Comparison of ENCODE assay signal across 24 cellular contexts in genomic region chrX:25006586-25007058, GRCh38. TPM values are rescaled to one million over a fixed set of nuclear protein-coding genes. Genes with fewer than 3 reads are reported as not detected.
A peak's percentile ranks its signal among the peaks of the same experiment; 100 is the strongest.
DNase-seq lines count a peak whose midpoint lies in the region; ATAC-seq, FAIRE-seq and TF ChIP-seq lines count a peak whose summit lies in the region.
"Had no signal": no experiment of that assay in that cellular context is flagged by ENCODE, and none has a peak within 500 bp of the region (broad histone marks: within the 10 kb centered on the region; RNA-seq: fewer than 3 reads in every experiment).

No MANE protein-coding gene starts in this region.

- H4K20me1 ChIP-seq in IMR-90 (ENCODE audit: insufficient read depth, low read length): no peaks in the 10 kb centered on the region
- H4K20me1 ChIP-seq in H1 (replicated peaks in 1 of 2; ENCODE audit: control insufficient read depth in 1 of 2, insufficient read depth in 2 of 2, low read length in 2 of 2): peaks cover 7% of the 10 kb centered on the region in 2 experiments
- peaks cover 5% of the 10 kb centered on the region for H4K20me1 ChIP-seq in smooth muscle cell (ENCODE audit: low read depth)

- H3K4me3 ChIP-seq in IMR-90 (ENCODE audit: insufficient read depth, low read depth, low read length) (no peak overlapping the region), H1 (ENCODE audit: extremely low read depth in 1 of 4, insufficient read depth in 2 of 4, low read depth in 3 of 4, low read length in 4 of 4) (peak overlapping the region in 1 of 4 experiments; percentile 48; a peak in 2 of 8 replicates), smooth muscle cell (no peak overlapping the region)
- H3K4me3 ChIP-seq: K562, left lung, sigmoid colon, vagina had no signal

- H2AFZ ChIP-seq in IMR-90 (replicated peaks; ENCODE audit: low read length, poor library complexity) (no peak overlapping the region), H1 (ENCODE audit: low read length) (no peak overlapping the region), smooth muscle cell (ENCODE audit: low read depth) (no peak overlapping the region)

- peaks cover 87% of the 10 kb centered on the region for H3K27me3 ChIP-seq in IMR-90 (ENCODE audit: control insufficient read depth, insufficient read depth, low read length)
- H3K27me3 ChIP-seq in H1 (replicated peaks in 1 of 4; ENCODE audit: control insufficient read depth in 3 of 4, extremely low read depth in 1 of 4, insufficient read depth in 3 of 4, low read length in 3 of 4): peaks cover 77 to 97% (median 91%) of the 10 kb centered on the region in 4 experiments
- H3K27me3 ChIP-seq in smooth muscle cell (ENCODE audit: low read depth): peaks cover 100% of the 10 kb centered on the region

- H3K9ac ChIP-seq in IMR-90 (ENCODE audit: low read depth, low read length): no peak overlapping the region
- H3K9ac ChIP-seq in H1 (replicated peaks in 1 of 4; ENCODE audit: extremely low read depth in 1 of 4, low read depth in 3 of 4, low read length in 3 of 4): no peak overlapping the region
- H3K9ac ChIP-seq in smooth muscle cell (ENCODE audit: low read depth): no peak overlapping the region

- CTCF ChIA-PET in IMR-90 (lab: Yijun Ruan, JAX): no interaction called here
- CTCF ChIA-PET in H1 (lab: Charles Lee; ENCODE audit: partially characterized antibody): no interaction called here

- no peak overlapping the region for H3K14ac ChIP-seq in IMR-90 (replicated peaks; ENCODE audit: low read depth, low read length)
- H3K14ac ChIP-seq in H1 (ENCODE audit: insufficient read length): no peak overlapping the region

- H3F3A ChIP-seq in smooth muscle cell (ENCODE audit: low read depth): no peaks in the 10 kb centered on the region

- H2BK15ac ChIP-seq in IMR-90 (ENCODE audit: low read depth, low read length): no peak overlapping the region
- H2BK15ac ChIP-seq in H1 (ENCODE audit: low read length): no peak overlapping the region

- ATAC-seq in activated naive CD4-positive, alpha-beta T cell treated with anti-CD3 and anti-CD28 coated beads, Interleukin-2, amount 50 U/mL, for 72 hours: no peak
- ATAC-seq in IMR-90 (ENCODE audit: low read depth) (no peak), HG03045 (IDR thresholded peaks at IDR 0.05; ENCODE audit: unreplicated experiment) (no peak)
- ATAC-seq: gastroesophageal sphincter, left lung, Right ventricle myocardium inferior had no signal

- no peak overlapping the region for H2BK120ac ChIP-seq in IMR-90 (ENCODE audit: low read depth, low read length)
- no peak overlapping the region for H2BK120ac ChIP-seq in H1 (replicated peaks; ENCODE audit: low read depth, low read length)

- FAIRE-seq in H1 (lab: Jason Lieb, UNC): peak; percentile 55
- FAIRE-seq: K562 had no signal

- H3K4me2 ChIP-seq in IMR-90 (ENCODE audit: low read depth, low read length) (0 out of 2 replicates have a peak overlapping the region, but pooled peaks have one; percentile 30), H1 (ENCODE audit: insufficient read depth in 1 of 2, low read depth in 2 of 2, low read length in 2 of 2) (peak overlapping the region; percentile 56 to 70), smooth muscle cell (peak overlapping the region; percentile 61)

- H3K79me1 ChIP-seq in IMR-90 (ENCODE audit: low read depth in 1 of 2, low read length in 2 of 2) (no peaks in the 10 kb centered on the region), H1 (ENCODE audit: low read depth, low read length) (no peaks in the 10 kb centered on the region)

- H3K27ac ChIP-seq in IMR-90 (ENCODE audit: insufficient read depth, low read length) (no peak overlapping the region), H1 (ENCODE audit: low read depth, low read length) (no peak overlapping the region), smooth muscle cell (ENCODE audit: low read depth) (no peak overlapping the region)
- H3K27ac ChIP-seq: gastroesophageal sphincter, left lung, sigmoid colon, vagina had no signal

- H3K79me2 ChIP-seq in H1 (ENCODE audit: control insufficient read depth in 1 of 2, insufficient read depth in 2 of 2, low read length in 2 of 2) (no peaks in the 10 kb centered on the region), smooth muscle cell (ENCODE audit: low read depth) (no peaks in the 10 kb centered on the region)

- peak overlapping the region; percentile 52 for H3K4me3 Mint-ChIP-seq in activated naive CD4-positive, alpha-beta T cell treated with anti-CD3 and anti-CD28 coated beads, Interleukin-2, amount 50 U/mL, for 24 hours

- no peak for TF ChIP-seq EP300 in H1 (IDR thresholded peaks at IDR 0.05; ENCODE audit: borderline replicate concordance in 1 of 2, low read depth in 2 of 2, low read length in 2 of 2)

- no TSS peak for BruUV-seq in IMR-90 (replicated peaks; lab: Mats Ljungman, UMichigan)

- WGBS in IMR-90 (ENCODE audit: extremely low coverage in 2 of 2, insufficient read length in 1 of 2), 2 experiments: no CpG with 5 or more reads among the region's 7 CpGs
- 2% methylated on average over 7 of the region's 7 CpGs; no CpG with 5 or more reads in 1 of the 2 experiments for WGBS in H1 (ENCODE audit: extremely low coverage in 1 of 2, insufficient coverage in 1 of 2, insufficient read length in 1 of 2, insufficient replicate concordance in 2 of 2, low coverage in 1 of 2, low lambda C conversion rate in 2 of 2, missing lambda C conversion rate in 1 of 2), 2 experiments
- WGBS in smooth muscle cell (ENCODE audit: low lambda C conversion rate): 8% methylated on average over 7 of the region's 7 CpGs

- no peak overlapping the region for H4K8ac ChIP-seq in IMR-90 (ENCODE audit: low read depth in 2 of 2, low read length in 2 of 2)
- no peak overlapping the region for H4K8ac ChIP-seq in H1 (ENCODE audit: extremely low read depth, insufficient read depth, low read length)

- H4K91ac ChIP-seq in IMR-90 (ENCODE audit: insufficient read depth, low read depth, low read length) (no peak overlapping the region), H1 (replicated peaks; ENCODE audit: insufficient read length, low read length) (no peak overlapping the region)

- H2AK9ac ChIP-seq in IMR-90 (replicated peaks; ENCODE audit: low read depth, low read length, poor library complexity): no peak overlapping the region

- POLR2A ChIA-PET in IMR-90 (lab: Charles Lee; ENCODE audit: unreplicated experiment) (no interaction called here), H1 (lab: Charles Lee; ENCODE audit: partially characterized antibody) (no interaction called here)

- no peak overlapping the region for H2BK20ac ChIP-seq in IMR-90 (ENCODE audit: low read depth, low read length)
- no peak overlapping the region for H2BK20ac ChIP-seq in H1 (ENCODE audit: low read length)

- TF ChIP-seq POLR2A in IMR-90 (IDR thresholded peaks at IDR 0.05; ENCODE audit: low read depth, low read length): no peak
- no peak for TF ChIP-seq POLR2A in H1 (IDR thresholded peaks at IDR 0.05; ENCODE audit: control extremely low read depth in 1 of 2, low read depth in 2 of 2, low read length in 2 of 2)

- H3K27me3 Mint-ChIP-seq in activated naive CD4-positive, alpha-beta T cell treated with anti-CD3 and anti-CD28 coated beads, Interleukin-2, amount 50 U/mL, for 24 hours: peaks cover 31% of the 10 kb centered on the region

- H3K4me1 ChIP-seq in IMR-90 (ENCODE audit: control insufficient read depth, insufficient read depth, low read length): no peaks in the 10 kb centered on the region; the same call in 1 of the 2 replicates
- peaks cover 4 to 30% (median 13%) of the 10 kb centered on the region in 4 experiments for H3K4me1 ChIP-seq in H1 (replicated peaks in 1 of 4; ENCODE audit: control insufficient read depth in 3 of 4, insufficient read depth in 4 of 4, low read length in 3 of 4)
- peaks cover 51% of the 10 kb centered on the region for H3K4me1 ChIP-seq in smooth muscle cell (ENCODE audit: low read depth)

- peaks cover 8% of the 10 kb centered on the region; the same call in 1 of the 2 replicates for H3K23me2 ChIP-seq in H1 (ENCODE audit: low read depth, low read length)

- intact Hi-C loops in IMR-90 (cut with micrococcal nuclease): no loop called here

- no peak overlapping the region for H2BK5ac ChIP-seq in IMR-90 (ENCODE audit: low read depth, low read length, poor library complexity, severe bottlenecking)
- no peak overlapping the region for H2BK5ac ChIP-seq in H1 (ENCODE audit: low read depth, low read length)

- H3K9me3 ChIP-seq in IMR-90 (ENCODE audit: control insufficient read depth, insufficient read depth, low read length) (peaks cover 7% of the 10 kb centered on the region), H1 (ENCODE audit: insufficient read depth in 2 of 2, low read depth in 1 of 2, low read length in 1 of 2) (no peaks in the 10 kb centered on the region), smooth muscle cell (replicated peaks; ENCODE audit: low read depth) (no peaks in the 10 kb centered on the region)
- H3K9me3 ChIP-seq: gastroesophageal sphincter, left lung, sigmoid colon, vagina had no signal

- H3K23ac ChIP-seq in IMR-90 (ENCODE audit: low read depth, low read length): no peak overlapping the region
- H3K23ac ChIP-seq in H1 (ENCODE audit: insufficient read length): no peak overlapping the region

- no peaks in the 10 kb centered on the region for H3K9me1 ChIP-seq in IMR-90 (ENCODE audit: insufficient read depth, low read length)

- H2AK5ac ChIP-seq in IMR-90 (ENCODE audit: low read depth, low read length) (no peak overlapping the region), H1 (ENCODE audit: low read depth, low read length) (no peak overlapping the region)

- no peak overlapping the region for H3K4ac ChIP-seq in IMR-90 (ENCODE audit: low read depth, low read length)
- H3K4ac ChIP-seq in H1 (replicated peaks; ENCODE audit: insufficient read length, low read depth, low read length): no peak overlapping the region

- H3K56ac ChIP-seq in IMR-90 (ENCODE audit: extremely low read depth, insufficient read depth, low read length) (no peak overlapping the region), H1 (replicated peaks; ENCODE audit: insufficient read length, low read depth, low read length) (no peak overlapping the region)

- DNase-seq in activated naive CD4-positive, alpha-beta T cell treated with anti-CD3 and anti-CD28 coated beads, Interleukin-2, amount 50 U/mL, for 72 hours (ENCODE audit: low spot score in 2 of 2): no peak
- DNase-seq in IMR-90: no peak
- DNase-seq in H1 (ENCODE audit: low read depth in 1 of 2, low spot score in 2 of 2): no peak
- DNase-seq in smooth muscle cell (lab: John Stamatoyannopoulos, UW; ENCODE audit: unreplicated experiment): no peak
- no peak for DNase-seq in NCI-H345 (lab: John Stamatoyannopoulos, UW)
- no peak for DNase-seq in activated effector memory CD4-positive, alpha-beta T cell treated with Interleukin-2 at 50 U/mL for 16 hours
- DNase-seq: activated gamma-delta T cell, dermis blood vessel endothelial cell, erythroblast, left lung, MV-4-11, NCI-H2029, NCI-H510A treated with DMSO at 0.1 percent for 48 hours, sigmoid colon had no signal

- TF ChIP-seq CTCF in IMR-90 (conservative IDR thresholded peaks at IDR 0.05; ENCODE audit: low read depth, low read length) (no peak), H1 (IDR thresholded peaks at IDR 0.05; ENCODE audit: control extremely low read depth in 1 of 3, insufficient read depth in 1 of 3, low read depth in 1 of 3, low read length in 3 of 3) (no peak), smooth muscle cell (IDR thresholded peaks at IDR 0.05; ENCODE audit: borderline replicate concordance, insufficient read depth, poor library complexity, severe bottlenecking) (no peak)

- TF ChIP-seq RAD21 in IMR-90 (IDR thresholded peaks at IDR 0.05; ENCODE audit: low read length): no peak
- no peak for TF ChIP-seq RAD21 in H1 (IDR thresholded peaks at IDR 0.05 in 1 of 2, conservative IDR thresholded peaks at IDR 0.05 in 1 of 2; ENCODE audit: low read depth in 2 of 2, low read length in 2 of 2)

- H3K27ac Mint-ChIP-seq in activated naive CD4-positive, alpha-beta T cell treated with anti-CD3 and anti-CD28 coated beads, Interleukin-2, amount 50 U/mL, for 24 hours: no peak overlapping the region
- H3K27ac Mint-ChIP-seq in activated naive CD4-positive, alpha-beta T cell treated with anti-CD3 and anti-CD28 coated beads, Interleukin-2, amount 50 U/mL, for 72 hours: peak overlapping the region in 1 of 2 donors; percentile 74

- no peak overlapping the region for H4K5ac ChIP-seq in IMR-90 (ENCODE audit: low read depth, low read length)
- H4K5ac ChIP-seq in H1 (ENCODE audit: insufficient read length, low read depth, low read length): no peak overlapping the region

- H3K9me3 Mint-ChIP-seq in activated naive CD4-positive, alpha-beta T cell treated with anti-CD3 and anti-CD28 coated beads, Interleukin-2, amount 50 U/mL, for 24 hours: no peaks in the 10 kb centered on the region
- H3K9me3 Mint-ChIP-seq in activated naive CD4-positive, alpha-beta T cell treated with anti-CD3 and anti-CD28 coated beads, Interleukin-2, amount 50 U/mL, for 72 hours: no peaks in the 10 kb centered on the region

- in situ Hi-C loops in IMR-90 (cut with MboI; ENCODE audit: low sequenced_read_pairs): no loop called here

- 0 out of 2 replicates have a peak overlapping the region, but pooled peaks have one; percentile 39 for H2BK12ac ChIP-seq in H1 (ENCODE audit: low read depth, low read length)

- H3K4me1 Mint-ChIP-seq in activated naive CD4-positive, alpha-beta T cell treated with anti-CD3 and anti-CD28 coated beads, Interleukin-2, amount 50 U/mL, for 24 hours: peaks cover 17% of the 10 kb centered on the region

- H3K36me3 ChIP-seq in IMR-90 (ENCODE audit: control insufficient read depth, insufficient read depth, low read length): no peaks in the 10 kb centered on the region
- H3K36me3 ChIP-seq in H1 (ENCODE audit: control insufficient read depth in 2 of 4, insufficient read depth in 4 of 4, low read length in 3 of 4): peaks cover 0 to 11% (median 0%) of the 10 kb centered on the region in 4 experiments; a peak in 2 of 8 replicates
- no peaks in the 10 kb centered on the region for H3K36me3 ChIP-seq in smooth muscle cell (ENCODE audit: low read depth)
- H3K36me3 ChIP-seq: gastroesophageal sphincter, left lung, sigmoid colon, vagina had no signal

- no peak overlapping the region for H3K18ac ChIP-seq in IMR-90 (ENCODE audit: low read depth, low read length)
- H3K18ac ChIP-seq in H1 (ENCODE audit: extremely low read depth, low read length): no peak overlapping the region; the same call in 1 of the 2 replicates

- dilution Hi-C loops in IMR-90 (cut with HindIII; ENCODE audit: low sequenced_read_pairs, unreplicated experiment): no loop called here

- no peaks in the 10 kb centered on the region for H3K36me3 Mint-ChIP-seq in activated naive CD4-positive, alpha-beta T cell treated with anti-CD3 and anti-CD28 coated beads, Interleukin-2, amount 50 U/mL, for 24 hours
- no peaks in the 10 kb centered on the region for H3K36me3 Mint-ChIP-seq in activated naive CD4-positive, alpha-beta T cell treated with anti-CD3 and anti-CD28 coated beads, Interleukin-2, amount 50 U/mL, for 72 hours

RNA-seq across cellular contexts. Expression of gene ARX, which starts 9.1 kb away (rescaled TPM):
- total RNA-seq in activated naive CD4-positive, alpha-beta T cell treated with anti-CD3 and anti-CD28 coated beads, Interleukin-2, amount 50 U/mL, for 72 hours: not detected
- total RNA-seq in IMR-90 (2012; rRNA removed): not detected in 2 replicates
- not detected in 2 replicates for polyA plus RNA-seq in IMR-90 (2012; rRNA removed)
- polyA plus RNA-seq in IMR-90 (2012; cell fraction: cytosol; rRNA removed): not detected in 2 replicates
- not detected in 2 replicates for polyA plus RNA-seq in IMR-90 (2012; cell fraction: nucleus; rRNA removed; ENCODE audit: low replicate concordance)
- not detected in 2 replicates for total RNA-seq in H1 (2021; fragmentation: NEBNext Ultra II Directional; extraction: Animal tissue kit (Norgen Biotek cat#: 25700))
- 0.05 TPM in 1 of 2 replicates, not detected in the other for polyA plus RNA-seq in H1 (2011; rRNA removed)
- 0.04 TPM for polyA plus RNA-seq in H1 (2011; cell fraction: cytosol; rRNA removed)
- 0.07 TPM for polyA plus RNA-seq in H1 (2011; cell fraction: nucleus; rRNA removed)
- polyA plus RNA-seq in H1 (2012, experiment 1 of 2): not detected in 4 replicates
- polyA plus RNA-seq in H1 (2012, experiment 2 of 2): not detected
- 0.06 TPM for polyA plus RNA-seq in H1 (2013, experiment 1 of 2)
- polyA plus RNA-seq in H1 (2013, experiment 2 of 2): not detected
- polyA minus RNA-seq in H1 (2011; rRNA and poly(A)+ RNA removed): not detected in 2 replicates
- not detected for polyA minus RNA-seq in H1 (2011; cell fraction: cytosol; rRNA and poly(A)+ RNA removed)
- not detected for polyA minus RNA-seq in H1 (2011; cell fraction: nucleus; rRNA and poly(A)+ RNA removed)
- total RNA-seq in smooth muscle cell: not detected in 2 replicates
- polyA plus RNA-seq in smooth muscle cell: 0.08 TPM in 1 of 2 replicates, not detected in the other
- total RNA-seq: Daoy, dermis blood vessel endothelial cell, gastroesophageal sphincter, H4, K562, mucosa of gallbladder, osteocyte, Right ventricle myocardium inferior, sigmoid colon, vagina had no signal
